13 cellular contexts compared by ENCODE assay signal in genomic region chr2:31429759-31430438, GRCh38. TPM values are rescaled to one million over a fixed set of nuclear protein-coding genes. Genes with fewer than 3 reads are reported as not detected.
DNase-seq lines count a peak whose midpoint lies in the region; ATAC-seq, FAIRE-seq and TF ChIP-seq lines count a peak whose summit lies in the region.
"Had no signal": no experiment of that assay in that cellular context is flagged by ENCODE, and none has a peak within 500 bp of the region (broad histone marks: within the 10 kb centered on the region; RNA-seq: fewer than 3 reads in every experiment).

No MANE protein-coding gene starts in this region.

- POLR2A ChIA-PET in WTC11 (lab: Charles Lee) = no interaction called here

- TF ChIP-seq CTCF in WTC11 (IDR thresholded peaks at IDR 0.05) = no peak

- H3K27me3 Mint-ChIP-seq in memory B cell (peaks cover 23% of the 10 kb centered on the region), WTC11 (ENCODE audit: low read depth) (no peaks in the 10 kb centered on the region)

- H3K9me3 Mint-ChIP-seq in memory B cell (peaks cover 1% of the 10 kb centered on the region), WTC11 (peaks cover 15% of the 10 kb centered on the region)
- H3K9me3 Mint-ChIP-seq: T-helper 1 cell treated with Interleukin-12 subunit alpha and Interleukin-12 subunit beta and Interleukin-4 antibody, amounts not matched to agents 30 μg/mL and 1 μg/mL, for 36 hours had no signal

- no peak overlapping the region for H3K27ac Mint-ChIP-seq in memory B cell
- H3K27ac Mint-ChIP-seq in WTC11 = no peak overlapping the region
- H3K27ac Mint-ChIP-seq: brain; T-helper 1 cell treated with Interleukin-12 subunit alpha and Interleukin-12 subunit beta and Interleukin-4 antibody, amounts not matched to agents 30 μg/mL and 1 μg/mL, for 36 hours had no signal

- no peaks in the 10 kb centered on the region for H3K36me3 Mint-ChIP-seq in memory B cell
- H3K36me3 Mint-ChIP-seq in WTC11 = no peaks in the 10 kb centered on the region; the same call in 1 of the 2 replicates
- H3K36me3 Mint-ChIP-seq: brain had no signal

- H3K4me3 Mint-ChIP-seq in memory B cell = no peak overlapping the region
- H3K4me3 Mint-ChIP-seq in WTC11 = no peak overlapping the region
- H3K4me3 Mint-ChIP-seq: brain; T-helper 1 cell treated with Interleukin-12 subunit alpha and Interleukin-12 subunit beta and Interleukin-4 antibody, amounts not matched to agents 30 μg/mL and 1 μg/mL, for 36 hours had no signal

- in situ Hi-C loops in Caki2 (cut with HindIII; ENCODE audit: low pct_unique_long_range_greater_than_20kb, low sequenced_read_pairs) = no loop called here

- peaks cover 3% of the 10 kb centered on the region for H3K4me1 Mint-ChIP-seq in memory B cell
- H3K4me1 Mint-ChIP-seq in WTC11 = peaks cover 4% of the 10 kb centered on the region
- H3K4me1 Mint-ChIP-seq: brain had no signal

- no peak for FAIRE-seq in GM19239 (lab: Jason Lieb, UNC)
- FAIRE-seq: frontal cortex had no signal

- peak; percentile 24 for ATAC-seq in memory B cell (ENCODE audit: low read depth)
- ATAC-seq in WTC11 = no peak

- CTCF ChIA-PET in WTC11 (lab: Charles Lee) = interaction anchor here (1.0 kb wide), 1 partner anchor 42 kb away, joined by 3 read pairs; no protein-coding TSS in a partner anchor

- DNase-seq in Caki2 (ENCODE audit: low read depth) = peak; percentile 86
- DNase-seq in NCI-H2029 (lab: John Stamatoyannopoulos, UW) = peak; percentile 49
- peak; percentile 79 for DNase-seq in activated effector memory CD4-positive, alpha-beta T cell treated with anti-CD3 and anti-CD28 coated beads, Interleukin-2, amount 50 U/mL, for 16 hours
- no peak for DNase-seq in memory B cell (ENCODE audit: low spot score in 2 of 2)
- DNase-seq in DMS114 treated with DMSO at 0.1 percent for 48 hours (lab: John Stamatoyannopoulos, UW; ENCODE audit: unreplicated experiment) = no peak
- no peak for DNase-seq in WTC11 (ENCODE audit: low spot score)
- DNase-seq in Ammon's horn (ENCODE audit: low spot score) = no peak
- no peak for DNase-seq in GM19239 (ENCODE audit: insufficient read length, low spot score)
- DNase-seq: NCI-H1930 had no signal

TF ChIP-seq in WTC11, 78 proteins besides CTCF, POLR2A, EP300 and RAD21 (continues in another document):
- no peak for TF ChIP-seq CDX4 (CRISPR knock-in tag; IDR thresholded peaks at IDR 0.05; ENCODE audit: borderline replicate concordance)
- TF ChIP-seq RELA (CRISPR knock-in tag; IDR thresholded peaks at IDR 0.05; ENCODE audit: borderline replicate concordance) = no peak
- TF ChIP-seq PRDM15 (CRISPR knock-in tag; IDR thresholded peaks at IDR 0.05) = no peak
- TF ChIP-seq USF2 (CRISPR knock-in tag; IDR thresholded peaks at IDR 0.05) = no peak
- TF ChIP-seq ATF1 (CRISPR knock-in tag; IDR thresholded peaks at IDR 0.05) = no peak
- TF ChIP-seq IRF2 (CRISPR knock-in tag; IDR thresholded peaks at IDR 0.05; ENCODE audit: borderline replicate concordance, low read depth) = no peak
- TF ChIP-seq CREM (CRISPR knock-in tag; IDR thresholded peaks at IDR 0.05) = no peak
- TF ChIP-seq ESRRA (CRISPR knock-in tag; IDR thresholded peaks at IDR 0.05; ENCODE audit: borderline replicate concordance) = no peak
- no peak for TF ChIP-seq SP1 (CRISPR knock-in tag; conservative IDR thresholded peaks at IDR 0.05)
- TF ChIP-seq MYBL2 (CRISPR knock-in tag; IDR thresholded peaks at IDR 0.05) = no peak
- no peak for TF ChIP-seq SOX15 (CRISPR knock-in tag; IDR thresholded peaks at IDR 0.05)
- no peak for TF ChIP-seq TEAD4 (CRISPR knock-in tag; IDR thresholded peaks at IDR 0.05)
- TF ChIP-seq NR2C2 (CRISPR knock-in tag; IDR thresholded peaks at IDR 0.05) = no peak
- TF ChIP-seq ARID4B (CRISPR knock-in tag; IDR thresholded peaks at IDR 0.05; ENCODE audit: borderline replicate concordance) = no peak
- TF ChIP-seq FOXJ3 (CRISPR knock-in tag; IDR thresholded peaks at IDR 0.05; ENCODE audit: borderline replicate concordance) = no peak
- TF ChIP-seq NR1H2 (CRISPR knock-in tag; IDR thresholded peaks at IDR 0.05) = no peak
- TF ChIP-seq NFE2L1 (CRISPR knock-in tag; IDR thresholded peaks at IDR 0.05) = no peak
- TF ChIP-seq ZNF512 (CRISPR knock-in tag; IDR thresholded peaks at IDR 0.05; ENCODE audit: borderline replicate concordance) = no peak

RNA-seq across cellular contexts. Expression of gene XDH, which starts 15.4 kb away (rescaled TPM):
- total RNA-seq in Caki2 (2014; rRNA removed; shearing (Covaris generic); ENCODE audit: low replicate concordance) = 0.68 and 1.4 TPM in 2 replicates
- 3.0 to 3.7 TPM (median 3.7 TPM) in 3 replicates for total RNA-seq in WTC11 (2021)
- total RNA-seq: frontal cortex, mononuclear cell had no signal

Comparison
In these comparisons a context has a peak if more than half of its experiments do, and no peak if none do; other contexts are left out.
1. DNase-seq: peak in Caki2 (single experiment), NCI-H2029 (single experiment) and activated effector memory CD4-positive, alpha-beta T cell treated with anti-CD3 and anti-CD28 coated beads, Interleukin-2, amount 50 U/mL, for 16 hours (single experiment); none in memory B cell (0 of 2), DMS114 treated with DMSO at 0.1 percent for 48 hours (single experiment), WTC11 (single experiment), Ammon's horn (single experiment) and GM19239 (single experiment).